Comparison of ENCODE assay signal across 24 cellular contexts in the genomic region with DNA sequence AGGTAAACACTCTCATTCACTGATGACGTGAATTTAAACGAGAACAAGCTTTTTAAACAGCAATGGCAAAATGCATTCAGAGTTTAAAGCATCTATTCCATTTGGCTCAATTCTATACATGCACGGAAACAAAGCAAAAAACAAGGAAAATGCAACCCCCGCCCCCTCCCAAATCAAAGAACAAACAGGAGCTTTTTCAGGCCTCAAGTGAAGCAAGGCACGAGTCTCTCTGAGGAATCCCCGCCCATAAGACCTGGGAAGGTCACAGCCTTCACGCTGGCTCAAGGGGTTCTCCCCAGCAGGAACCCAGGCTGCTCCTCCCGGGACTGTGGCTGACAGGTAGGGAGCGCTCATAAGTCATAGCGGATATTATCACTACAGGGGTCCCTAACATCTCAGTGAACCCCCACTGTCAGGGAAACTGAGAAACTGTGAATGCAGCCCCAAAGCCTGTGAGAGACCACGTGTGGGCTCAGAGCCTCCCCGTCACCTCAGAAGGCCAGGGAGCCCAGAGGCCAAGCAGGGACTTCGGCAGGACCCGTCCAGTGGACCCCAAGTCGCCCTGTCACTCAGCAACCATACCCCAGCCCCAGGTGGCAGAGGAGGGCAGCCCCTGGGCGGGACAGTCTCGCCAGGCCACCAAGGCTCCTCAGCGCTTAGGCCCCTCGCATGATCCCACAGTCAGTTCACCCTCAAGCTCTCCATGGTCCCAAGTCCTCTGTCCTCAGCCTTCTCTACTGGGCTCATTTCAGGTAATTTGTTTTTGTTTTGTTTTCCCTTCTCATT.
DNase-seq lines count a peak whose midpoint lies in the region; FAIRE-seq and TF ChIP-seq lines count a peak whose summit lies in the region.
"Had no signal": no experiment of that assay in that cellular context is flagged by ENCODE, and none has a peak within 500 bp of the region (broad histone marks: within the 10 kb centered on the region; RNA-seq: fewer than 3 reads in every experiment).

No MANE protein-coding gene starts in this region.

- H3K4me1 ChIP-seq in H1 (replicated peaks in 1 of 4; ENCODE audit: control insufficient read depth in 3 of 4, insufficient read depth in 4 of 4, low read length in 3 of 4), result peaks cover 3 to 18% (median 14%) of the 10 kb centered on the region in 4 experiments

- no peak overlapping the region for H3K4me3 ChIP-seq in H1 (ENCODE audit: extremely low read depth in 1 of 4, insufficient read depth in 2 of 4, low read depth in 3 of 4, low read length in 4 of 4)

- H3K23me2 ChIP-seq in H1 (ENCODE audit: low read depth, low read length), result no peaks in the 10 kb centered on the region

- intact Hi-C loops in activated naive CD4-positive, alpha-beta T cell treated with anti-CD3 and anti-CD28 coated beads for 36 hours (cut with micrococcal nuclease), result no loop called here

- H2BK5ac ChIP-seq in H1 (ENCODE audit: low read depth, low read length), result no peak overlapping the region

- no peak overlapping the region for H3K14ac ChIP-seq in H1 (ENCODE audit: insufficient read length)

- no peaks in the 10 kb centered on the region for H3K27me3 Mint-ChIP-seq in activated naive CD4-positive, alpha-beta T cell treated with anti-CD3 and anti-CD28 coated beads, Interleukin-2, amount 50 U/mL, for 24 hours
- no peaks in the 10 kb centered on the region for H3K27me3 Mint-ChIP-seq in activated naive CD4-positive, alpha-beta T cell treated with anti-CD3 and anti-CD28 coated beads for 36 hours (ENCODE audit: low read depth)
- no peaks in the 10 kb centered on the region for H3K27me3 Mint-ChIP-seq in progenitor cell of endocrine pancreas
- H3K27me3 Mint-ChIP-seq: B cell; CD4-positive, CD25-positive, alpha-beta regulatory T cell had no signal

- CTCF ChIA-PET in activated naive CD4-positive, alpha-beta T cell treated with anti-CD3 and anti-CD28 coated beads for 36 hours (lab: Charles Lee), result interaction anchor here (3.2 kb wide), 1 partner anchor 44 kb away, joined by 11 read pairs; no protein-coding TSS in a partner anchor
- CTCF ChIA-PET in HEK293T (lab: Yijun Ruan, JAX), result no interaction called here
- CTCF ChIA-PET in H1 (lab: Charles Lee; ENCODE audit: partially characterized antibody), result interaction anchor here (0.6 kb wide), 1 partner anchor 38 kb away, joined by 3 read pairs; no protein-coding TSS in a partner anchor

- H4K5ac ChIP-seq in H1 (ENCODE audit: insufficient read length, low read depth, low read length), result no peak overlapping the region

- no peak overlapping the region for H2AFZ ChIP-seq in H1 (ENCODE audit: low read length)

- no peak overlapping the region for H2AK5ac ChIP-seq in H1 (ENCODE audit: low read depth, low read length)

- no peak overlapping the region for H3K56ac ChIP-seq in H1 (replicated peaks; ENCODE audit: insufficient read length, low read depth, low read length)

- H4K8ac ChIP-seq in H1 (ENCODE audit: extremely low read depth, insufficient read depth, low read length), result no peak overlapping the region

- H2BK15ac ChIP-seq in H1 (ENCODE audit: low read length), result no peak overlapping the region

- FAIRE-seq in H1 (lab: Jason Lieb, UNC) (no peak), GM12891 (lab: Jason Lieb, UNC) (no peak)
- FAIRE-seq: A204.1 had no signal

- H3K79me2 ChIP-seq in H1 (ENCODE audit: control insufficient read depth in 1 of 2, insufficient read depth in 2 of 2, low read length in 2 of 2), result no peaks in the 10 kb centered on the region

- H4K91ac ChIP-seq in H1 (replicated peaks; ENCODE audit: insufficient read length, low read length), result no peak overlapping the region

- no peaks in the 10 kb centered on the region; a peak in 1 of 7 replicates for H3K27me3 ChIP-seq in H1 (replicated peaks in 1 of 4; ENCODE audit: control insufficient read depth in 3 of 4, extremely low read depth in 1 of 4, insufficient read depth in 3 of 4, low read length in 3 of 4)

- H3K23ac ChIP-seq in H1 (ENCODE audit: insufficient read length), result no peak overlapping the region

- H3K18ac ChIP-seq in H1 (ENCODE audit: extremely low read depth, low read length), result no peak overlapping the region

- no peak overlapping the region for H3K4ac ChIP-seq in H1 (replicated peaks; ENCODE audit: insufficient read length, low read depth, low read length)

- H3K9me3 ChIP-seq in H1 (ENCODE audit: insufficient read depth in 2 of 2, low read depth in 1 of 2, low read length in 1 of 2), result no peaks in the 10 kb centered on the region
- H3K9me3 ChIP-seq: SK-N-SH had no signal

- H3K79me1 ChIP-seq in H1 (ENCODE audit: low read depth, low read length), result no peaks in the 10 kb centered on the region

- H2BK20ac ChIP-seq in H1 (ENCODE audit: low read length), result no peak overlapping the region

- no peak overlapping the region for H3K27ac ChIP-seq in H1 (ENCODE audit: low read depth, low read length)
- H3K27ac ChIP-seq: RWPE1 had no signal

- no peaks in the 10 kb centered on the region for H4K20me1 ChIP-seq in H1 (replicated peaks in 1 of 2; ENCODE audit: control insufficient read depth in 1 of 2, insufficient read depth in 2 of 2, low read length in 2 of 2)

- peak overlapping the region; percentile 26 for H3K27ac Mint-ChIP-seq in activated naive CD4-positive, alpha-beta T cell treated with anti-CD3 and anti-CD28 coated beads, Interleukin-2, amount 50 U/mL, for 24 hours
- no peak overlapping the region for H3K27ac Mint-ChIP-seq in activated naive CD4-positive, alpha-beta T cell treated with anti-CD3 and anti-CD28 coated beads for 36 hours
- H3K27ac Mint-ChIP-seq in progenitor cell of endocrine pancreas, result peak overlapping the region; percentile 52
- H3K27ac Mint-ChIP-seq: B cell had no signal

- in situ Hi-C loops in G401 (cut with HindIII; ENCODE audit: low sequenced_read_pairs), result no loop called here

- H3K36me3 ChIP-seq in H1 (ENCODE audit: control insufficient read depth in 2 of 4, insufficient read depth in 4 of 4, low read length in 3 of 4), result no peaks in the 10 kb centered on the region

- TF ChIP-seq EP300 in H1 (IDR thresholded peaks at IDR 0.05; ENCODE audit: borderline replicate concordance in 1 of 2, low read depth in 2 of 2, low read length in 2 of 2), result no peak

- no peak for TF ChIP-seq CTCF in H1 (IDR thresholded peaks at IDR 0.05; ENCODE audit: control extremely low read depth in 1 of 3, insufficient read depth in 1 of 3, low read depth in 1 of 3, low read length in 3 of 3)
- TF ChIP-seq CTCF in progenitor cell of endocrine pancreas (IDR thresholded peaks at IDR 0.05; ENCODE audit: unreplicated experiment), result no peak

- no peak; a peak in 1 of 4 replicates for TF ChIP-seq RAD21 in H1 (IDR thresholded peaks at IDR 0.05 in 1 of 2, conservative IDR thresholded peaks at IDR 0.05 in 1 of 2; ENCODE audit: low read depth in 2 of 2, low read length in 2 of 2)

- no peak for DNase-seq in activated naive CD4-positive, alpha-beta T cell treated with anti-CD3 and anti-CD28 coated beads for 36 hours
- DNase-seq in HEK293T (ENCODE audit: extremely low spot score), result no peak
- no peak for DNase-seq in H1 (ENCODE audit: low read depth in 1 of 2, low spot score in 2 of 2)
- DNase-seq in progenitor cell of endocrine pancreas (ENCODE audit: low spot score, unreplicated experiment), result no peak
- DNase-seq in GM12891 (ENCODE audit: insufficient read length, low spot score), result no peak
- no peak for DNase-seq in stimulated activated naive CD4-positive, alpha-beta T cell treated with Interleukin-2 at 50 U/mL for 16 hours (lab: John Stamatoyannopoulos, UW)
- DNase-seq in G401 (ENCODE audit: low spot score), result no peak
- DNase-seq: Calu3; CD4-positive, CD25-positive, alpha-beta regulatory T cell; DMS153; GDM1; NCI-H1092; NCI-H1436; NCI-H1930; NCI-H2227 treated with DMSO at 0.1 percent for 48 hours; NCI-H524; NCI-H774; NK-92 treated with Interleukin-12 subunit alpha and Interleukin-12 subunit beta, amount 100 ng/mL, for 24 hours; SIG-M5; SK-N-SH had no signal

- H2BK12ac ChIP-seq in H1 (ENCODE audit: low read depth, low read length), result no peak overlapping the region; the same call in 1 of the 2 replicates

- peaks cover 35% of the 10 kb centered on the region for H3K4me1 Mint-ChIP-seq in activated naive CD4-positive, alpha-beta T cell treated with anti-CD3 and anti-CD28 coated beads, Interleukin-2, amount 50 U/mL, for 24 hours
- peaks cover 25% of the 10 kb centered on the region for H3K4me1 Mint-ChIP-seq in activated naive CD4-positive, alpha-beta T cell treated with anti-CD3 and anti-CD28 coated beads for 36 hours (ENCODE audit: low read depth)
- H3K4me1 Mint-ChIP-seq in progenitor cell of endocrine pancreas (ENCODE audit: low read depth), result peaks cover 12% of the 10 kb centered on the region

- H3K9ac ChIP-seq in H1 (replicated peaks in 1 of 4; ENCODE audit: extremely low read depth in 1 of 4, low read depth in 3 of 4, low read length in 3 of 4), result no peak overlapping the region
- H3K9ac ChIP-seq: SK-N-SH had no signal

- H3K36me3 Mint-ChIP-seq in activated naive CD4-positive, alpha-beta T cell treated with anti-CD3 and anti-CD28 coated beads, Interleukin-2, amount 50 U/mL, for 24 hours, result no peaks in the 10 kb centered on the region
- no peaks in the 10 kb centered on the region for H3K36me3 Mint-ChIP-seq in activated naive CD4-positive, alpha-beta T cell treated with anti-CD3 and anti-CD28 coated beads for 36 hours (ENCODE audit: low read depth)
- H3K36me3 Mint-ChIP-seq in progenitor cell of endocrine pancreas (ENCODE audit: insufficient read depth), result no peaks in the 10 kb centered on the region

- H3K4me3 Mint-ChIP-seq in activated naive CD4-positive, alpha-beta T cell treated with anti-CD3 and anti-CD28 coated beads, Interleukin-2, amount 50 U/mL, for 24 hours, result no peak overlapping the region
- no peak overlapping the region for H3K4me3 Mint-ChIP-seq in activated naive CD4-positive, alpha-beta T cell treated with anti-CD3 and anti-CD28 coated beads for 36 hours
- no peak overlapping the region for H3K4me3 Mint-ChIP-seq in progenitor cell of endocrine pancreas (ENCODE audit: low read depth)
- H3K4me3 Mint-ChIP-seq: B cell had no signal

- H2BK120ac ChIP-seq in H1 (replicated peaks; ENCODE audit: low read depth, low read length), result no peak overlapping the region

- no peak overlapping the region for H3K4me2 ChIP-seq in H1 (ENCODE audit: insufficient read depth in 1 of 2, low read depth in 2 of 2, low read length in 2 of 2)
- H3K4me2 ChIP-seq: SK-N-SH had no signal

- POLR2A ChIA-PET in HEK293T (lab: Yijun Ruan, JAX) (no interaction called here), H1 (lab: Charles Lee; ENCODE audit: partially characterized antibody) (interaction anchor here (0.8 to 6.3 kb wide), 4 partner anchors 9 to 262 kb away, joined by 3 to 68 read pairs (median 4); a partner anchor contains a TSS)

- no peaks in the 10 kb centered on the region for H3K9me3 Mint-ChIP-seq in activated naive CD4-positive, alpha-beta T cell treated with anti-CD3 and anti-CD28 coated beads, Interleukin-2, amount 50 U/mL, for 24 hours
- H3K9me3 Mint-ChIP-seq in activated naive CD4-positive, alpha-beta T cell treated with anti-CD3 and anti-CD28 coated beads for 36 hours, result no peaks in the 10 kb centered on the region
- no peaks in the 10 kb centered on the region for H3K9me3 Mint-ChIP-seq in progenitor cell of endocrine pancreas (ENCODE audit: low read depth)

- WGBS in H1 (ENCODE audit: extremely low coverage in 1 of 2, insufficient coverage in 1 of 2, insufficient read length in 1 of 2, insufficient replicate concordance in 2 of 2, low coverage in 1 of 2, low lambda C conversion rate in 2 of 2, missing lambda C conversion rate in 1 of 2), 2 experiments, result 89% methylated on average over 19 of the region's 19 CpGs; no CpG with 5 or more reads in 1 of the 2 experiments

- TF ChIP-seq POLR2A in H1 (IDR thresholded peaks at IDR 0.05; ENCODE audit: control extremely low read depth in 1 of 2, low read depth in 2 of 2, low read length in 2 of 2), result no peak
- no peak for TF ChIP-seq POLR2A in GM12891 (IDR thresholded peaks at IDR 0.05; ENCODE audit: low read depth, low read length)
